ENCODE assay signal across 21 cellular contexts in the genomic region with DNA sequence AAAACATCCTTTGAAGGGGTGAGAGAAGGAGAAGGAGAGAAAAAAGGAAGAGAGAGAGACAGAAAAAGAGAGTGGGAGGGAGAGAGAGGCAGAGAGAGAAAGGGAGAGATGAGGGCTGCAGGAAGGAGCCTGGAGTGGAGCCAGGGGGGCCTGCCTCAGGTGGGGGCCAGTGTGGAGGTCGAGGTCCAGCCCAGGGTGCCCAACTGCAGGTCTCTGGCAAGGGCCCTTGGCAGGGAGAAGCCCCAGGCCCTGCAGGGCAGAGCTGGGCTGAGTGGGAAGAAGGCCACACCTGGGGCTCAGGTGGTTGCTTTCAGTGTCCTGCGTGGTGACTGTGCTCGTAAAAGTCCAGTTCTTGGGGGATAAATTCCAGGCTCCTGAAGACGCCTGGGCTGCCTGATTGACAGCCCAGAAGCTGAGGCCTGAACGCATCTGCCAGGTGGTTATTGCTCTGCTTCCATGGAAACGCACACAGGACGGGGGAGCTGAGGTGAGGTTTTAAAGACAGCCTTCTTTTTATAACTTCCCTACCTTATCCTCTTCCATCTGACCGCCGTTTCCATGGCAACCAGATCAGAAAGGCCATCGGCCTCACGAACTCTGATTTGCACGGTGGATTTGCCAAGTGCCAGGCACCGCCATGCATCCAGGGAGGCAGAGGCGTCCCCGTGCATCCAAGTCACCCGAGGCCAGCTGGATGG.
A peak's percentile ranks its signal among the peaks of the same experiment; 100 is the strongest.
DNase-seq lines count a peak whose midpoint lies in the region; ATAC-seq and TF ChIP-seq lines count a peak whose summit lies in the region.
"Had no signal": no experiment of that assay in that cellular context is flagged by ENCODE, and none has a peak within 500 bp of the region (broad histone marks: within the 10 kb centered on the region; RNA-seq: fewer than 3 reads in every experiment).

No MANE protein-coding gene starts in this region.

- no peaks in the 10 kb centered on the region for H3K9me3 Mint-ChIP-seq in stimulated activated effector memory CD8-positive, alpha-beta T cell treated with anti-CD3 and anti-CD28 coated beads, Interleukin-12 subunit alpha, Interleukin-12 subunit beta, amount 100 ng/mL, for 72 hours
- H3K9me3 Mint-ChIP-seq: activated CD4-positive, alpha-beta T cell treated with anti-CD3 and anti-CD28 coated beads, Interleukin-2, amount 10 ng/mL, durations not matched to agents 24 days and 14 days; activated naive CD4-positive, alpha-beta T cell treated with anti-CD3 and anti-CD28 coated beads, Interleukin-2, amount 50 U/mL, for 24 hours; activated T-helper 1 cell treated with anti-CD3 and anti-CD28 coated beads, Interleukin-12 subunit alpha, Interleukin-12 subunit beta, Interleukin-2, Interleukin-4 antibody, amounts not matched to agents 30 ng/mL and 10 ng/mL and 1 ng/mL, durations not matched to agents 14 hours and 24 hours and 36 hours had no signal

- no peak overlapping the region for H3K27ac Mint-ChIP-seq in stimulated activated effector memory CD8-positive, alpha-beta T cell treated with anti-CD3 and anti-CD28 coated beads, Interleukin-12 subunit alpha, Interleukin-12 subunit beta, amount 100 ng/mL, for 72 hours
- H3K27ac Mint-ChIP-seq: activated CD4-positive, alpha-beta T cell treated with anti-CD3 and anti-CD28 coated beads, Interleukin-2, amount 10 ng/mL, durations not matched to agents 24 days and 14 days; activated naive CD4-positive, alpha-beta T cell treated with anti-CD3 and anti-CD28 coated beads, Interleukin-2, amount 50 U/mL, for 24 hours; activated T-helper 1 cell treated with anti-CD3 and anti-CD28 coated beads, Interleukin-12 subunit alpha, Interleukin-12 subunit beta, Interleukin-2, Interleukin-4 antibody, amounts not matched to agents 30 ng/mL and 10 ng/mL and 1 ng/mL, durations not matched to agents 14 hours and 24 hours and 36 hours; nephron had no signal

- no peaks in the 10 kb centered on the region for H3K79me2 ChIP-seq in OCI-LY7 (ENCODE audit: insufficient read depth, low read depth, low read length)

- ATAC-seq in stimulated activated effector memory CD8-positive, alpha-beta T cell treated with anti-CD3 and anti-CD28 coated beads, Interleukin-12 subunit alpha, Interleukin-12 subunit beta, amount 100 ng/mL, for 72 hours = no peak
- ATAC-seq in HG03571 (IDR thresholded peaks at IDR 0.05; ENCODE audit: unreplicated experiment) (no peak), HG02885 (IDR thresholded peaks at IDR 0.05; ENCODE audit: poor library complexity, unreplicated experiment) (no peak)
- ATAC-seq: heart right ventricle; stimulated activated naive CD8-positive, alpha-beta T cell treated with anti-CD3 and anti-CD28 coated beads, Interleukin-15, amount 100 ng/mL, for 72 hours had no signal

- H3K4me3 ChIP-seq in OCI-LY7 (ENCODE audit: low read depth, low read length, poor library complexity, severe bottlenecking) = no peak overlapping the region
- H3K4me3 ChIP-seq: heart right ventricle, left ventricle myocardium inferior, tibial artery had no signal

- no peaks in the 10 kb centered on the region for H3K9me2 ChIP-seq in OCI-LY7 (ENCODE audit: insufficient read depth, low read length)

- H3K36me3 Mint-ChIP-seq in stimulated activated effector memory CD8-positive, alpha-beta T cell treated with anti-CD3 and anti-CD28 coated beads, Interleukin-12 subunit alpha, Interleukin-12 subunit beta, amount 100 ng/mL, for 72 hours = no peaks in the 10 kb centered on the region
- H3K36me3 Mint-ChIP-seq: activated naive CD4-positive, alpha-beta T cell treated with anti-CD3 and anti-CD28 coated beads, Interleukin-2, amount 50 U/mL, for 24 hours had no signal

- DNase-seq in NCI-H1417 (lab: John Stamatoyannopoulos, UW) (peak; percentile 14 to 67 (median 29)), NCI-H1417 treated with DMSO at 0.1 percent for 48 hours (lab: John Stamatoyannopoulos, UW) (no peak), OCI-LY7 (ENCODE audit: low spot score) (no peak), islet precursor cell (peak; percentile 63), NK-92 (lab: John Stamatoyannopoulos, UW; ENCODE audit: unreplicated experiment) (no peak)
- no peak for DNase-seq in stimulated activated effector memory CD8-positive, alpha-beta T cell treated with anti-CD3 and anti-CD28 coated beads, Interleukin-12 subunit alpha, Interleukin-12 subunit beta, amount 100 ng/mL, for 72 hours (ENCODE audit: low spot score in 2 of 2)
- DNase-seq: activated CD4-positive, alpha-beta T cell treated with anti-CD3 and anti-CD28 coated beads, Interleukin-2, amount 10 ng/mL, durations not matched to agents 24 days and 14 days; anterior cingulate cortex; BE2C; dermis blood vessel endothelial cell; heart right ventricle; left ventricle myocardium inferior; NCI-H1436 treated with DMSO at 0.1 percent for 48 hours; stimulated activated CD4-positive, alpha-beta T cell treated with anti-CD3 and anti-CD28 coated beads, Interleukin-4, amount 100 ng/mL, for 4 hours; stimulated activated naive CD8-positive, alpha-beta T cell treated with anti-CD3 and anti-CD28 coated beads, Interleukin-15, amount 100 ng/mL, for 72 hours; tibial artery had no signal

- no peaks in the 10 kb centered on the region for H4K20me1 ChIP-seq in OCI-LY7 (ENCODE audit: insufficient read depth, low read length)

- no peaks in the 10 kb centered on the region for H3K9me3 ChIP-seq in OCI-LY7 (ENCODE audit: low read length)
- H3K9me3 ChIP-seq: BE2C, heart right ventricle, left ventricle myocardium inferior had no signal

- no peak for TF ChIP-seq CTCF in OCI-LY7 (conservative IDR thresholded peaks at IDR 0.05; ENCODE audit: low read length)

- H3K4me3 Mint-ChIP-seq in stimulated activated effector memory CD8-positive, alpha-beta T cell treated with anti-CD3 and anti-CD28 coated beads, Interleukin-12 subunit alpha, Interleukin-12 subunit beta, amount 100 ng/mL, for 72 hours = no peak overlapping the region
- H3K4me3 Mint-ChIP-seq: activated CD4-positive, alpha-beta T cell treated with anti-CD3 and anti-CD28 coated beads, Interleukin-2, amount 10 ng/mL, durations not matched to agents 24 days and 14 days; activated naive CD4-positive, alpha-beta T cell treated with anti-CD3 and anti-CD28 coated beads, Interleukin-2, amount 50 U/mL, for 24 hours; activated T-helper 1 cell treated with anti-CD3 and anti-CD28 coated beads, Interleukin-12 subunit alpha, Interleukin-12 subunit beta, Interleukin-2, Interleukin-4 antibody, amounts not matched to agents 30 ng/mL and 10 ng/mL and 1 ng/mL, durations not matched to agents 14 hours and 24 hours and 36 hours; nephron; stimulated activated naive CD8-positive, alpha-beta T cell treated with anti-CD3 and anti-CD28 coated beads, Interleukin-15, amount 100 ng/mL, for 72 hours had no signal

- H3K27ac ChIP-seq in OCI-LY7 (ENCODE audit: low read depth, low read length, poor library complexity, severe bottlenecking) = no peak overlapping the region
- H3K27ac ChIP-seq: heart right ventricle, left ventricle myocardium inferior, tibial artery had no signal

- H3K4me2 ChIP-seq in OCI-LY7 (ENCODE audit: low read length) = peak overlapping the region; percentile 17; the same call in 1 of the 2 replicates

- intact Hi-C loops in OCI-LY7 (cut with micrococcal nuclease; ENCODE audit: unreplicated experiment) = no loop called here

- no TSS peak for BruUV-seq in OCI-LY7 (replicated peaks; lab: Mats Ljungman, UMichigan)

- H2AFZ ChIP-seq in OCI-LY7 (ENCODE audit: low read length) = no peak overlapping the region

- no peaks in the 10 kb centered on the region for H3K4me1 Mint-ChIP-seq in stimulated activated effector memory CD8-positive, alpha-beta T cell treated with anti-CD3 and anti-CD28 coated beads, Interleukin-12 subunit alpha, Interleukin-12 subunit beta, amount 100 ng/mL, for 72 hours
- H3K4me1 Mint-ChIP-seq: activated CD4-positive, alpha-beta T cell treated with anti-CD3 and anti-CD28 coated beads, Interleukin-2, amount 10 ng/mL, durations not matched to agents 24 days and 14 days; activated naive CD4-positive, alpha-beta T cell treated with anti-CD3 and anti-CD28 coated beads, Interleukin-2, amount 50 U/mL, for 24 hours; stimulated activated naive CD8-positive, alpha-beta T cell treated with anti-CD3 and anti-CD28 coated beads, Interleukin-15, amount 100 ng/mL, for 72 hours had no signal

- CTCF ChIA-PET in OCI-LY7 (lab: Charles Lee; ENCODE audit: unreplicated experiment) = no interaction called here

- POLR2A ChIA-PET in OCI-LY7 (lab: Charles Lee) = interaction anchor here (0.7 kb wide), 1 partner anchor 386 kb away, joined by 3 read pairs; no protein-coding TSS in a partner anchor

- H3K4me1 ChIP-seq in OCI-LY7 (ENCODE audit: insufficient read depth, low read length, poor library complexity, severe bottlenecking) = peaks cover 8% of the 10 kb centered on the region
- H3K4me1 ChIP-seq: BE2C, heart right ventricle, left ventricle myocardium inferior, tibial artery had no signal

- no peaks in the 10 kb centered on the region for H3K36me3 ChIP-seq in OCI-LY7 (ENCODE audit: insufficient read depth, low read length)
- H3K36me3 ChIP-seq: BE2C, heart right ventricle, left ventricle myocardium inferior, tibial artery had no signal

Comparison
In these comparisons a context has a peak if more than half of its experiments do, and no peak if none do; other contexts are left out.
1. DNase-seq: peak in NCI-H1417 (3 of 3) and islet precursor cell (single experiment); none in NCI-H1417 treated with DMSO at 0.1 percent for 48 hours (single experiment), OCI-LY7 (single experiment), stimulated activated effector memory CD8-positive, alpha-beta T cell treated with anti-CD3 and anti-CD28 coated beads, Interleukin-12 subunit alpha, Interleukin-12 subunit beta, amount 100 ng/mL, for 72 hours (0 of 2) and NK-92 (single experiment).